Comparison of ENCODE assay signal across 1 cellular context in the genomic region with DNA sequence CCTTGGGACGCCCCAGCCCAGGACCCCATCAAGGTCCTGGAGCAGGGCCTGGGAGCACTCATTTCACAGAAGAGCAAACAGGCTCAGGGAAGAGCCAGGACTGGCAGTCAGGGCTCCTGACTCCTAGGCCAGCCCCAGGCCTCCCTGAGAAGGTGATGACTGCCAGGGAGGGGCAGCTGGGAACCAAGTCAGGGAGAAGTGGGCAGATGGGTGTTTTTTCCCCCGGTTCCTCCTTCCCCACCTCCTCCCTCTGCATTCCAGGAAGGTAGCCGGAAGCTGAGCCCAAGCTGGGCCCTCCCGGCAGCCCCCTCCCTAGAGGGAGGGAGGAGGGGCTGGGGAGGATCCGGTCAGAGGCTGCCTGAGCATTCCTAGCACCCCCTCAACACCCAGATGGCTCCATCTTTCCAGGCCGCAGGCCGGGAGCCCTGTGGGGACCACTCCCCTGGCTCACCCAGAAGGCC.
A peak's percentile ranks its signal among the peaks of the same experiment; 100 is the strongest.
TF ChIP-seq lines count a peak whose summit lies in the region.

No MANE protein-coding gene starts in this region.

TF ChIP-seq in HEK293, 187 proteins besides CTCF, POLR2A, EP300 and RAD21 (continued from another document):
- TF ChIP-seq EGR2 (tag by site-specific recombination; IDR thresholded peaks at IDR 0.05; ENCODE audit: low read depth) (0 out of 2 replicates have a peak, but pooled peaks have one; percentile 10), ZNF777 (tag by site-specific recombination; IDR thresholded peaks at IDR 0.05; ENCODE audit: borderline replicate concordance) (no peak), HOXA7 (CRISPR knock-in tag; IDR thresholded peaks at IDR 0.05; ENCODE audit: borderline replicate concordance) (no peak)
